1 cellular context compared by ENCODE assay signal in the genomic region with DNA sequence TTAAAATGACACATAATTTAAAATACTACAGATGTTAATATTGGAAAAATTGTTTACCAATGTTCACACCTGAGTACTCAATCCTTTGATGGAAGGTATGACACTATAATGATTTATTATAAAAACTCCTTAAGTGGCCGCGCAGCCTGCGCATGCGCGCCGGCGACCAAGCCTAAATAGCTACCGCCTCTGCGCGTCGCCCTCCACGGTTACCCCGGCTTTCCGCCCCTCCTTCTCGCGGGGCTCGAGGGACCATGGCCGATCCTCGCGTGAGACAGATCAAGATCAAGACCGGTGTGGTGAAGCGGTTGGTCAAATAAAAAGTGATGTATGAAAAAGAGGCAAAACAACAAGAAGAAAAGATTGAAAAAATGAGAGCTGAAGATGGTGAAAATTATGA.
TF ChIP-seq lines count a peak whose summit lies in the region.

No MANE protein-coding gene starts in this region.

TF ChIP-seq in H1, 55 proteins besides CTCF, POLR2A, EP300 and RAD21 (continued from another document):
- TF ChIP-seq, protein P1, sequence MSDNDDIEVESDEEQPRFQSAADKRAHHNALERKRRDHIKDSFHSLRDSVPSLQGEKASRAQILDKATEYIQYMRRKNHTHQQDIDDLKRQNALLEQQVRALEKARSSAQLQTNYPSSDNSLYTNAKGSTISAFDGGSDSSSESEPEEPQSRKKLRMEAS (IDR thresholded peaks at IDR 0.05), result no peak
- TF ChIP-seq EZH2 (IDR thresholded peaks at IDR 0.05; ENCODE audit: low read depth, low read length, severe bottlenecking), result no peak
- TF ChIP-seq JUN (IDR thresholded peaks at IDR 0.05; ENCODE audit: low read depth, low read length), result no peak
- TF ChIP-seq GTF2F1 (IDR thresholded peaks at IDR 0.05; ENCODE audit: borderline replicate concordance, low read depth, low read length), result no peak
